23 cellular contexts compared by ENCODE assay signal in the genomic region with DNA sequence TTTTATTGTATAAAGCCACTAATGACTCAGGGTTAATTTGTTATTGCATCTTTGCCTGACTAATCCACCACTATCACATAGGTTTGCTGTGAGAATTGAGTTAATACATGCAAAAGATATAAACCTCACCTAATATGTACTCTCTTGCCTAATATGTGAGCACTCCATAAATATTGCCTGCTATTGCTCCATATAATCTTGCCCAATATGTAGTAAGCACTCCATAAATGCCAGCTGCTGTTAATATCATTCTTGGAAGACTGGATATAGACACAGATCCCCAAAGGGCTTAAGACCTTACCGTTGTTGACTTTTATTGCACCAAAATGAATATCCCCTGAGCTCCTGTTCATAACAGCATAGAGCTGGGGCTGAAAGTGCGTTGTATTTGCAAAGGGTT. TPM values are rescaled to one million over a fixed set of nuclear protein-coding genes. Genes with fewer than 3 reads are reported as not detected.
"Had no signal": no experiment of that assay in that cellular context is flagged by ENCODE, and none has a peak within 500 bp of the region (broad histone marks: within the 10 kb centered on the region; RNA-seq: fewer than 3 reads in every experiment).

No MANE protein-coding gene starts in this region.

- H3K27ac ChIP-seq: hepatocyte, left ventricle myocardium inferior, upper lobe of left lung had no signal

- FAIRE-seq: endometrium had no signal

- ATAC-seq: activated T-cell treated with anti-CD3 and anti-CD28 coated beads, Interleukin-2, amount 50 U/mL, for 4 hours; naive thymus-derived CD8-positive, alpha-beta T cell had no signal

- H3K36me3 ChIP-seq: left ventricle myocardium inferior, upper lobe of left lung had no signal

- H3K4me3 ChIP-seq: hepatocyte, left ventricle myocardium inferior, upper lobe of left lung had no signal

- H3K27me3 ChIP-seq: hepatocyte, upper lobe of left lung had no signal

- DNase-seq: activated CD4-positive, alpha-beta T cell treated with anti-CD3 and anti-CD28 coated beads for 4 hours; activated CD4-positive, alpha-beta T cell treated with anti-CD3 and anti-CD28 coated beads, Interleukin-2, amount 50 U/mL, for 48 hours; activated CD4-positive, CD25-positive, alpha-beta regulatory T cell; activated CD8-positive, alpha-beta memory T cell treated with anti-CD3 and anti-CD28 coated beads, Interleukin-2, amount 50 U/mL, for 48 hours; activated naive CD4-positive, alpha-beta T cell treated with Interleukin-2 at 50 U/mL for 16 hours; activated naive CD8-positive, alpha-beta T cell treated with anti-CD3 and anti-CD28 coated beads for 36 hours; activated T-cell treated with anti-CD3 and anti-CD28 coated beads, Interleukin-2, amount 50 U/mL, for 4 hours; effector CD4-positive, alpha-beta T cell; foreskin melanocyte; kidney glomerular epithelial cell; left ventricle myocardium inferior; naive thymus-derived CD8-positive, alpha-beta T cell; retina; stimulated activated CD4-positive, alpha-beta T cell treated with anti-CD3 and anti-CD28 coated beads, Interleukin-4, amount 100 ng/mL, for 24 hours; stimulated activated naive CD4-positive, alpha-beta T cell treated with Interleukin-2 at 50 U/mL for 16 hours; upper lobe of left lung had no signal

- H3K9me3 ChIP-seq: left ventricle myocardium inferior, upper lobe of left lung had no signal

RNA-seq across cellular contexts. Expression of gene LRRC55, which starts 27.0 kb away (rescaled TPM):
- total RNA-seq: activated CD8-positive, alpha-beta memory T cell treated with anti-CD3 and anti-CD28 coated beads for 36 hours; activated naive CD8-positive, alpha-beta T cell treated with anti-CD3 and anti-CD28 coated beads for 36 hours; activated T-cell treated with anti-CD3 and anti-CD28 coated beads, Interleukin-2, amount 50 U/mL, for 4 hours; chondrocyte; mammary epithelial cell; naive thymus-derived CD8-positive, alpha-beta T cell; osteocyte; subcutaneous adipose tissue had no signal
